ENCODE assay signal across 8 cellular contexts in the genomic region with DNA sequence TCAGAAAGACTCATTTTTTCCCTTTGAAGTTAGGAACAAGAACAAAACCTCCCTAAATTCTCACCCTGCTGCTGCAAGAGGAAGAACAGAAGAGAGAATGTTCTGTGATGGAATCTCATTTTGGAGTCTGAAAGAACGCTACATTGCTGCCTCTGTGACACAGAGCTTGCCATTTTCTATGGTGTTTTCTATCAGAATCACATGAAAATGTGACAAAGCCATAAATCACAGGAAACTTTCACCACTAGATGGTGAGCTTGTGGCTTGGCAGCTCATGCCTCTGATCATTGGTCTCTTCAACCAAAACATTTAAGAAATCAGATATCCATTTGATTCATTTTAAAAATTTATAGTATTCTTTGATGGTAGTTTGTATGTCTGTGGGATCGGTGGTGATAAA.
DNase-seq lines count a peak whose midpoint lies in the region; ATAC-seq, FAIRE-seq and TF ChIP-seq lines count a peak whose summit lies in the region.

No MANE protein-coding gene starts in this region.

- H3K27ac Mint-ChIP-seq in activated naive CD4-positive, alpha-beta T cell treated with anti-CD3 and anti-CD28 coated beads, Interleukin-2, amount 50 U/mL, for 72 hours, result no peak overlapping the region

- H3K27me3 ChIP-seq in bronchial epithelial cell (ENCODE audit: control insufficient read depth, insufficient read depth, low read length), result no peaks in the 10 kb centered on the region
- no peaks in the 10 kb centered on the region for H3K27me3 ChIP-seq in lung (ENCODE audit: control insufficient read depth, insufficient read depth)

- TF ChIP-seq CTCF in bronchial epithelial cell (IDR thresholded peaks at IDR 0.05; ENCODE audit: insufficient read depth, low read length, severe bottlenecking), result peak; percentile 58
- TF ChIP-seq CTCF in lung (IDR thresholded peaks at IDR 0.05; ENCODE audit: control extremely low read depth, extremely low read depth), result peak; percentile 0

- FAIRE-seq in bronchial epithelial cell (lab: Jason Lieb, UNC) (no peak), RCC 7860 (lab: Jason Lieb, UNC) (no peak)

- in situ Hi-C loops in KBM-7 (cut with MboI; ENCODE audit: low pct_unique_long_range_greater_than_20kb, low sequenced_read_pairs), result no loop called here

- H3K4me1 ChIP-seq in lung (ENCODE audit: control insufficient read depth in 2 of 2, insufficient read depth in 2 of 2, low read length in 2 of 2), result peaks cover 0 to 3% of the 10 kb centered on the region in 2 donors

- peaks cover 0 to 2% of the 10 kb centered on the region in 2 donors for H3K9me3 ChIP-seq in lung (ENCODE audit: control insufficient read depth in 2 of 2, insufficient read depth in 1 of 2, low read length in 1 of 2)

- no peaks in the 10 kb centered on the region for H3K36me3 Mint-ChIP-seq in activated naive CD4-positive, alpha-beta T cell treated with anti-CD3 and anti-CD28 coated beads, Interleukin-2, amount 50 U/mL, for 72 hours

- H3K9me3 Mint-ChIP-seq in activated naive CD4-positive, alpha-beta T cell treated with anti-CD3 and anti-CD28 coated beads, Interleukin-2, amount 50 U/mL, for 72 hours, result no peaks in the 10 kb centered on the region

- H3K36me3 ChIP-seq in bronchial epithelial cell (ENCODE audit: control insufficient read depth, insufficient read depth, low read length), result no peaks in the 10 kb centered on the region
- H3K36me3 ChIP-seq in lung (ENCODE audit: control insufficient read depth in 2 of 2, insufficient read depth in 2 of 2, low read length in 2 of 2), result no peaks in the 10 kb centered on the region

- WGBS in lung, 2 donors, result 46 to 59% methylated on average over 2 of the region's 2 CpGs

- no peak overlapping the region for H3K27ac ChIP-seq in lung (ENCODE audit: low read depth in 1 of 2, low read length in 1 of 2)

- no peak for ATAC-seq in lung (ENCODE audit: insufficient read depth, low FRiP score)
- ATAC-seq in activated naive CD4-positive, alpha-beta T cell treated with anti-CD3 and anti-CD28 coated beads, Interleukin-2, amount 50 U/mL, for 72 hours, result no peak

- DNase-seq in DMS53 treated with DMSO at 0.1 percent for 48 hours (lab: John Stamatoyannopoulos, UW; ENCODE audit: unreplicated experiment) (peak; percentile 70), KBM-7 (peak; percentile 48), bronchial epithelial cell (ENCODE audit: low read depth) (peak; percentile 43), lung (ENCODE audit: low spot score) (no peak), MV-4-11 (lab: John Stamatoyannopoulos, UW) (no peak), RCC 7860 (ENCODE audit: low spot score) (no peak), OCI-M2 (lab: John Stamatoyannopoulos, UW; ENCODE audit: unreplicated experiment) (no peak)
- DNase-seq in activated naive CD4-positive, alpha-beta T cell treated with anti-CD3 and anti-CD28 coated beads, Interleukin-2, amount 50 U/mL, for 72 hours (ENCODE audit: low spot score in 2 of 2), result no peak

- no peak overlapping the region for H3K4me3 ChIP-seq in bronchial epithelial cell (ENCODE audit: low read depth, low read length)
- H3K4me3 ChIP-seq in lung, result no peak overlapping the region

Comparison
In these comparisons a context has a peak if more than half of its experiments do, and no peak if none do; other contexts are left out.
1. DNase-seq: peak in DMS53 treated with DMSO at 0.1 percent for 48 hours (single experiment), KBM-7 (single experiment) and bronchial epithelial cell (single experiment); none in lung (single experiment), activated naive CD4-positive, alpha-beta T cell treated with anti-CD3 and anti-CD28 coated beads, Interleukin-2, amount 50 U/mL, for 72 hours (0 of 2), MV-4-11 (single experiment), RCC 7860 (single experiment) and OCI-M2 (single experiment).